ENCODE assay signal across 15 cellular contexts in the genomic region with DNA sequence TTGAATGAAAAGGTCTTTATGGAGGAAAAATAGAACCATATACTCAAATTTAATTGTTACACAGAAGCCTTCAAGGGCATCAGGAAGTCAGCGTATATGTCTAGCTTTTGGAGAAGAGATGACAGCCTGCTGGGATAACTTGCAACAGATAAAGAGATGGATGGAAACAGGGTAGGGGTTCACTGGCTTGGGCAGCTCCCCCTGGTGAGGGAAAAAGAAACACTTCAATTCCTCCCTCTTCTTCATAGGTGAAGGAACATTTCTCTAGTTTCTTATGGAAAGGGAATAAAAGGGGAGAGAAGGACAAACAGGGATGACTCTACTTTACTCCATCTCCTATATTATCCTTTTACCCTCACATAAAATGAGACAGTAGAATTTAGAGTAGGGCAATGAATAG.
A peak's percentile ranks its signal among the peaks of the same experiment; 100 is the strongest.
DNase-seq lines count a peak whose midpoint lies in the region; TF ChIP-seq lines count a peak whose summit lies in the region.
"Had no signal": no experiment of that assay in that cellular context is flagged by ENCODE, and none has a peak within 500 bp of the region (broad histone marks: within the 10 kb centered on the region; RNA-seq: fewer than 3 reads in every experiment).

No MANE protein-coding gene starts in this region.

- no peaks in the 10 kb centered on the region for H3K79me2 ChIP-seq in KMS-11 (ENCODE audit: insufficient read depth, low read depth)

- H2AFZ ChIP-seq in KMS-11 (ENCODE audit: low read depth), result no peak overlapping the region

- H3K4me1 ChIP-seq in KMS-11 (ENCODE audit: low read depth, poor library complexity, severe bottlenecking) (no peaks in the 10 kb centered on the region), liver (ENCODE audit: control insufficient read depth in 4 of 4, insufficient read depth in 4 of 4, low read length in 3 of 4) (no peaks in the 10 kb centered on the region)

- 90% methylated on average over 1 of the region's 1 CpG for WGBS in liver

- H3K27me3 ChIP-seq in KMS-11 (ENCODE audit: insufficient read depth, low read depth), result no peaks in the 10 kb centered on the region
- H3K27me3 ChIP-seq in brain microvascular endothelial cell (replicated peaks), result no peaks in the 10 kb centered on the region
- H3K27me3 ChIP-seq in liver (ENCODE audit: control insufficient read depth in 4 of 4, insufficient read depth in 4 of 4, low read length in 3 of 4), result no peaks in the 10 kb centered on the region
- H3K27me3 ChIP-seq: gastrocnemius medialis had no signal

- H3K4me2 ChIP-seq in KMS-11, result no peak overlapping the region

- peak; percentile 20 to 54 for TF ChIP-seq RAD21 in liver (IDR thresholded peaks at IDR 0.05)

- DNase-seq in brain microvascular endothelial cell (no peak), NCI-H2081 (lab: John Stamatoyannopoulos, UW) (no peak), foreskin melanocyte (no peak), superior temporal gyrus (ENCODE audit: extremely low spot score) (no peak), NK-92 (lab: John Stamatoyannopoulos, UW; ENCODE audit: unreplicated experiment) (no peak)
- DNase-seq: activated CD4-positive, alpha-beta T cell treated with anti-CD3 and anti-CD28 coated beads, Interleukin-2, amount 50 U/mL, for 1 hour; activated naive CD4-positive, alpha-beta T cell; anterior cingulate cortex; gastrocnemius medialis; left colon; NCI-H146; SW 1271 had no signal

- H3K27ac ChIP-seq in C4-2B, result no peak overlapping the region
- H3K27ac ChIP-seq in KMS-11, result no peak overlapping the region
- no peak overlapping the region for H3K27ac ChIP-seq in brain microvascular endothelial cell
- no peak overlapping the region for H3K27ac ChIP-seq in liver (ENCODE audit: low read depth in 1 of 2, low read length in 2 of 2)

- TF ChIP-seq CTCF in C4-2B (conservative IDR thresholded peaks at IDR 0.05) (peak; percentile 29), KMS-11 (conservative IDR thresholded peaks at IDR 0.05; ENCODE audit: low read depth, low read length) (peak; percentile 22; the same call in 1 of the 2 replicates), brain microvascular endothelial cell (IDR thresholded peaks at IDR 0.05; ENCODE audit: low read depth, low read length, missing control alignments) (peak; percentile 56), liver (IDR thresholded peaks at IDR 0.05; ENCODE audit: low read depth, low read length, missing input control) (peak; percentile 3)

- in situ Hi-C loops in brain microvascular endothelial cell (cut with HindIII; ENCODE audit: low pct_ligation_motif_present, low sequenced_read_pairs), result no loop called here

- H3K4me3 ChIP-seq in KMS-11 (IDR thresholded peaks at IDR 0.05; ENCODE audit: insufficient read depth, low read depth, low read length) (no peak overlapping the region), brain microvascular endothelial cell (ENCODE audit: low read depth, low read length) (no peak overlapping the region), liver (ENCODE audit: low read depth in 1 of 3, low read length in 3 of 3) (no peak overlapping the region)
- H3K4me3 ChIP-seq: gastrocnemius medialis had no signal

- H3K36me3 ChIP-seq in KMS-11 (ENCODE audit: insufficient read depth) (no peaks in the 10 kb centered on the region), brain microvascular endothelial cell (replicated peaks) (no peaks in the 10 kb centered on the region), liver (ENCODE audit: control insufficient read depth in 4 of 4, insufficient read depth in 3 of 4, low read depth in 1 of 4, low read length in 3 of 4) (no peaks in the 10 kb centered on the region)
- H3K36me3 ChIP-seq: gastrocnemius medialis had no signal

- no peak overlapping the region for H3K9ac ChIP-seq in KMS-11
- H3K9ac ChIP-seq in liver (ENCODE audit: low read depth in 1 of 2, low read length in 2 of 2), result no peak overlapping the region

- H4K20me1 ChIP-seq in KMS-11 (ENCODE audit: insufficient read depth), result no peaks in the 10 kb centered on the region

- no peaks in the 10 kb centered on the region for H3K9me3 ChIP-seq in liver (ENCODE audit: control insufficient read depth in 4 of 4, low read length in 3 of 4)
- H3K9me3 ChIP-seq: gastrocnemius medialis had no signal

TF ChIP-seq in liver, 16 proteins besides CTCF, POLR2A, EP300 and RAD21:
- TF ChIP-seq REST (IDR thresholded peaks at IDR 0.05) (no peak), HNF4G (IDR thresholded peaks at IDR 0.05) (no peak), RXRA (IDR thresholded peaks at IDR 0.05) (no peak), SP1 (IDR thresholded peaks at IDR 0.05) (no peak), NR2F2 (IDR thresholded peaks at IDR 0.05) (no peak), FOXA2 (IDR thresholded peaks at IDR 0.05) (no peak), FOXA1 (IDR thresholded peaks at IDR 0.05) (no peak), HNF4A (conservative IDR thresholded peaks at IDR 0.05) (no peak), GABPA (IDR thresholded peaks at IDR 0.05 in 1 of 2, conservative IDR thresholded peaks at IDR 0.05 in 1 of 2) (no peak), YY1 (IDR thresholded peaks at IDR 0.05) (no peak), TAF1 (conservative IDR thresholded peaks at IDR 0.05) (no peak)
- TF ChIP-seq, protein P1, sequence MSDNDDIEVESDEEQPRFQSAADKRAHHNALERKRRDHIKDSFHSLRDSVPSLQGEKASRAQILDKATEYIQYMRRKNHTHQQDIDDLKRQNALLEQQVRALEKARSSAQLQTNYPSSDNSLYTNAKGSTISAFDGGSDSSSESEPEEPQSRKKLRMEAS (IDR thresholded peaks at IDR 0.05), result no peak
- TF ChIP-seq, protein P2, sequence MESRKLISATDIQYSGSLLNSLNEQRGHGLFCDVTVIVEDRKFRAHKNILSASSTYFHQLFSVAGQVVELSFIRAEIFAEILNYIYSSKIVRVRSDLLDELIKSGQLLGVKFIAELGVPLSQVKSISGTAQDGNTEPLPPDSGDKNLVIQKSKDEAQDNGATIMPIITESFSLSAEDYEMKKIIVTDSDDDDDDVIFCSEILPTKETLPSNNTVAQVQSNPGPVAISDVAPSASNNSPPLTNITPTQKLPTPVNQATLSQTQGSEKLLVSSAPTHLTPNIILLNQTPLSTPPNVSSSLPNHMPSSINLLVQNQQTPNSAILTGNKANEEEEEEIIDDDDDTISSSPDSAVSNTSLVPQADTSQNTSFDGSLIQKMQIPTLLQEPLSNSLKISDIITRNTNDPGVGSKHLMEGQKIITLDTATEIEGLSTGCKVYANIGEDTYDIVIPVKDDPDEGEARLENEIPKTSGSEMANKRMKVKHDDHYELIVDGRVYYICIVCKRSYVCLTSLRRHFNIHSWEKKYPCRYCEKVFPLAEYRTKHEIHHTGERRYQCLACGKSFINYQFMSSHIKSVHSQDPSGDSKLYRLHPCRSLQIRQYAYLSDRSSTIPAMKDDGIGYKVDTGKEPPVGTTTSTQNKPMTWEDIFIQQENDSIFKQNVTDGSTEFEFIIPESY (IDR thresholded peaks at IDR 0.05), result no peak
- TF ChIP-seq, protein P3, sequence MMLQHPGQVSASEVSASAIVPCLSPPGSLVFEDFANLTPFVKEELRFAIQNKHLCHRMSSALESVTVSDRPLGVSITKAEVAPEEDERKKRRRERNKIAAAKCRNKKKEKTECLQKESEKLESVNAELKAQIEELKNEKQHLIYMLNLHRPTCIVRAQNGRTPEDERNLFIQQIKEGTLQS (IDR thresholded peaks at IDR 0.05), result no peak

Comparison
In these comparisons a context has a peak if more than half of its experiments do, and no peak if none do; other contexts are left out.
1. CTCF ChIP-seq: peak in every context shown above with its lines; median percentile 56 in brain microvascular endothelial cell; 29 in C4-2B; 22 in KMS-11; 3 in liver.